Comparison of ENCODE assay signal across 11 cellular contexts in genomic region chr11:69442012-69442806, GRCh38. TPM values are rescaled to one million over a fixed set of nuclear protein-coding genes. Genes with fewer than 3 reads are reported as not detected.
A peak's percentile ranks its signal among the peaks of the same experiment; 100 is the strongest.
DNase-seq lines count a peak whose midpoint lies in the region; ATAC-seq, FAIRE-seq and TF ChIP-seq lines count a peak whose summit lies in the region.
"Had no signal": no experiment of that assay in that cellular context is flagged by ENCODE, and none has a peak within 500 bp of the region (broad histone marks: within the 10 kb centered on the region; RNA-seq: fewer than 3 reads in every experiment).

No MANE protein-coding gene starts in this region.

- H4K20me1 ChIP-seq in astrocyte (ENCODE audit: insufficient read depth, low read length): no peaks in the 10 kb centered on the region

- no peak for TF ChIP-seq EP300 in transverse colon (IDR thresholded peaks at IDR 0.05; ENCODE audit: low read depth)

- H3K9me3 Mint-ChIP-seq in activated CD4-positive, alpha-beta memory T cell treated with anti-CD3 and anti-CD28 coated beads for 36 hours: no peaks in the 10 kb centered on the region
- no peaks in the 10 kb centered on the region for H3K9me3 Mint-ChIP-seq in activated CD4-positive, alpha-beta memory T cell treated with anti-CD3 and anti-CD28 coated beads, Interleukin-2, amount 10 ng/mL, durations not matched to agents 7 days and 5 days
- no peaks in the 10 kb centered on the region for H3K9me3 Mint-ChIP-seq in astrocyte (ENCODE audit: unreplicated experiment)
- H3K9me3 Mint-ChIP-seq: activated CD4-positive, alpha-beta T cell treated with anti-CD3 and anti-CD28 coated beads, Interleukin-2, amount 10 ng/mL, durations not matched to agents 24 days and 14 days had no signal

- H2AFZ ChIP-seq in astrocyte (ENCODE audit: low read depth, low read length): peak overlapping the region; percentile 74

- no peak for TF ChIP-seq CTCF in astrocyte (IDR thresholded peaks at IDR 0.05; ENCODE audit: insufficient read depth, low read depth, low read length)
- TF ChIP-seq CTCF in left lung (IDR thresholded peaks at IDR 0.05): no peak
- no peak for TF ChIP-seq CTCF in transverse colon (IDR thresholded peaks at IDR 0.05)

- DNase-seq in activated CD4-positive, alpha-beta memory T cell treated with anti-CD3 and anti-CD28 coated beads for 36 hours: peak; percentile 39
- DNase-seq in activated CD4-positive, alpha-beta memory T cell treated with anti-CD3 and anti-CD28 coated beads, Interleukin-2, amount 10 ng/mL, durations not matched to agents 7 days and 5 days: no peak
- DNase-seq in astrocyte (ENCODE audit: low read depth): no peak
- DNase-seq in left lung: no peak
- no peak for DNase-seq in transverse colon
- DNase-seq in pons (ENCODE audit: low spot score): no peak
- no peak for DNase-seq in midbrain (lab: John Stamatoyannopoulos, UW)
- DNase-seq: activated CD4-positive, alpha-beta T cell treated with anti-CD3 and anti-CD28 coated beads, Interleukin-2, amount 10 ng/mL, durations not matched to agents 24 days and 14 days had no signal

- peak overlapping the region; percentile 80 for H3K4me2 ChIP-seq in astrocyte (ENCODE audit: low read length)

- no peaks in the 10 kb centered on the region for H3K36me3 Mint-ChIP-seq in activated CD4-positive, alpha-beta memory T cell treated with anti-CD3 and anti-CD28 coated beads for 36 hours
- no peaks in the 10 kb centered on the region for H3K36me3 Mint-ChIP-seq in activated CD4-positive, alpha-beta memory T cell treated with anti-CD3 and anti-CD28 coated beads, Interleukin-2, amount 10 ng/mL, durations not matched to agents 7 days and 5 days (ENCODE audit: low read depth)
- H3K36me3 Mint-ChIP-seq in astrocyte (ENCODE audit: low read depth, unreplicated experiment): no peaks in the 10 kb centered on the region

- no peak overlapping the region for H3K4me3 ChIP-seq in astrocyte (ENCODE audit: insufficient read depth, low read depth, low read length)
- no peak overlapping the region for H3K4me3 ChIP-seq in left lung
- no peak overlapping the region for H3K4me3 ChIP-seq in transverse colon

- FAIRE-seq in astrocyte (lab: Jason Lieb, UNC): peak; percentile 9

- H3K9me3 ChIP-seq in astrocyte (ENCODE audit: insufficient read depth, low read depth, low read length) (no peaks in the 10 kb centered on the region), left lung (no peaks in the 10 kb centered on the region), transverse colon (no peaks in the 10 kb centered on the region)

- no peaks in the 10 kb centered on the region for H3K36me3 ChIP-seq in astrocyte (ENCODE audit: insufficient read depth, low read length)
- H3K36me3 ChIP-seq in left lung: no peaks in the 10 kb centered on the region
- no peaks in the 10 kb centered on the region for H3K36me3 ChIP-seq in transverse colon

- peak overlapping the region; percentile 89 for H3K27ac ChIP-seq in astrocyte (ENCODE audit: low read depth, low read length)
- H3K27ac ChIP-seq in left lung: peak overlapping the region; percentile 78 to 79
- peak overlapping the region; percentile 71 to 81 (median 74) for H3K27ac ChIP-seq in transverse colon

- no peak overlapping the region for H3K4me3 Mint-ChIP-seq in activated CD4-positive, alpha-beta memory T cell treated with anti-CD3 and anti-CD28 coated beads for 36 hours
- no peak overlapping the region for H3K4me3 Mint-ChIP-seq in activated CD4-positive, alpha-beta memory T cell treated with anti-CD3 and anti-CD28 coated beads, Interleukin-2, amount 10 ng/mL, durations not matched to agents 7 days and 5 days
- H3K4me3 Mint-ChIP-seq in astrocyte (ENCODE audit: unreplicated experiment): no peak overlapping the region

- CTCF ChIA-PET in activated CD4-positive, alpha-beta memory T cell treated with anti-CD3 and anti-CD28 coated beads for 36 hours (lab: Charles Lee): interaction anchor here (0.7 to 1.0 kb wide), 3 partner anchors 13 to 341 kb away, joined by 3 read pairs; no protein-coding TSS in a partner anchor
- CTCF ChIA-PET in activated CD4-positive, alpha-beta memory T cell treated with anti-CD3 and anti-CD28 coated beads, Interleukin-2, amount 10 ng/mL, durations not matched to agents 7 days and 5 days (lab: Charles Lee): interaction anchor here (0.6 kb wide), 1 partner anchor 93 kb away, joined by 3 read pairs; no protein-coding TSS in a partner anchor

- H3K27me3 ChIP-seq in astrocyte (ENCODE audit: insufficient read depth, low read length) (no peaks in the 10 kb centered on the region), left lung (peaks cover 0 to 14% of the 10 kb centered on the region in 2 donors), transverse colon (no peaks in the 10 kb centered on the region)

- no peak overlapping the region for H3K27ac Mint-ChIP-seq in activated CD4-positive, alpha-beta memory T cell treated with anti-CD3 and anti-CD28 coated beads for 36 hours
- no peak overlapping the region for H3K27ac Mint-ChIP-seq in activated CD4-positive, alpha-beta memory T cell treated with anti-CD3 and anti-CD28 coated beads, Interleukin-2, amount 10 ng/mL, durations not matched to agents 7 days and 5 days
- peak overlapping the region; percentile 80 for H3K27ac Mint-ChIP-seq in astrocyte (ENCODE audit: unreplicated experiment)

- peaks cover 16% of the 10 kb centered on the region for H3K27me3 Mint-ChIP-seq in activated CD4-positive, alpha-beta memory T cell treated with anti-CD3 and anti-CD28 coated beads for 36 hours
- H3K27me3 Mint-ChIP-seq in activated CD4-positive, alpha-beta memory T cell treated with anti-CD3 and anti-CD28 coated beads, Interleukin-2, amount 10 ng/mL, durations not matched to agents 7 days and 5 days: peaks cover 2% of the 10 kb centered on the region
- H3K27me3 Mint-ChIP-seq in astrocyte (ENCODE audit: low read depth, unreplicated experiment): peaks cover 15% of the 10 kb centered on the region

- peaks cover 13% of the 10 kb centered on the region for H3K4me1 Mint-ChIP-seq in activated CD4-positive, alpha-beta memory T cell treated with anti-CD3 and anti-CD28 coated beads for 36 hours (ENCODE audit: low read depth)
- H3K4me1 Mint-ChIP-seq in activated CD4-positive, alpha-beta memory T cell treated with anti-CD3 and anti-CD28 coated beads, Interleukin-2, amount 10 ng/mL, durations not matched to agents 7 days and 5 days: peaks cover 9% of the 10 kb centered on the region
- peaks cover 29% of the 10 kb centered on the region for H3K4me1 Mint-ChIP-seq in astrocyte (ENCODE audit: low read depth, unreplicated experiment)

- intact Hi-C loops in activated CD4-positive, alpha-beta memory T cell treated with anti-CD3 and anti-CD28 coated beads for 36 hours (cut with micrococcal nuclease): loop anchor here (2.0 kb wide), 1 partner anchor 15 kb away; no protein-coding TSS in a partner anchor
- intact Hi-C loops in left lung (cut with DNase I) (loop anchor here in 1 of 2 donors (10.0 kb wide), 1 partner anchor 147 kb away; the partner anchor contains the start of gene MYEOV), transverse colon (cut with DNase I; ENCODE audit: low total_unique reads) (no loop called here)

- peak overlapping the region; percentile 59 for H3K9ac ChIP-seq in astrocyte (ENCODE audit: low read length)

- H3K79me2 ChIP-seq in astrocyte (ENCODE audit: insufficient read depth, low read length): no peaks in the 10 kb centered on the region

- POLR2A ChIA-PET in activated CD4-positive, alpha-beta memory T cell treated with anti-CD3 and anti-CD28 coated beads for 36 hours (lab: Charles Lee): interaction anchor here (1.5 kb wide), 1 partner anchor 232 kb away, joined by 3 read pairs; the partner anchor contains the start of gene LTO1
- POLR2A ChIA-PET in activated CD4-positive, alpha-beta memory T cell treated with anti-CD3 and anti-CD28 coated beads, Interleukin-2, amount 10 ng/mL, durations not matched to agents 7 days and 5 days (lab: Charles Lee): no interaction called here

- WGBS in transverse colon (ENCODE audit: low coverage in 1 of 2), 2 donors: 79% methylated on average over 10 of the region's 10 CpGs; no CpG with 5 or more reads in 1 of the 2 donors

- ATAC-seq in left lung (no peak), HG02623 (IDR thresholded peaks at IDR 0.05; ENCODE audit: unreplicated experiment) (no peak)

- in situ Hi-C loops in transverse colon (cut with MboI; ENCODE audit: low pct_ligation_motif_present in 1 of 4, low pct_unique_long_range_greater_than_20kb in 1 of 4, low sequenced_read_pairs in 3 of 4): loop anchor here in 1 of 4 donors (25.0 kb wide), 1 partner anchor 195 kb away; the partner anchor contains the start of gene CCND1

- H3K4me1 ChIP-seq in astrocyte (ENCODE audit: insufficient read depth, low read length) (peaks cover 44% of the 10 kb centered on the region), left lung (peaks cover 29 to 34% of the 10 kb centered on the region in 2 donors), transverse colon (peaks cover 17 to 26% (median 21%) of the 10 kb centered on the region in 4 donors)

- TF ChIP-seq POLR2A in transverse colon (IDR thresholded peaks at IDR 0.05): no peak

RNA-seq across cellular contexts. Expression of gene LINC01488, which starts 39.3 kb away (rescaled TPM):
- total RNA-seq in activated CD4-positive, alpha-beta memory T cell treated with anti-CD3 and anti-CD28 coated beads for 36 hours: not detected
- total RNA-seq in activated CD4-positive, alpha-beta memory T cell treated with anti-CD3 and anti-CD28 coated beads, Interleukin-2, amount 10 ng/mL, durations not matched to agents 7 days and 5 days: not detected
- total RNA-seq in astrocyte (not detected in 2 replicates), left lung (not detected), transverse colon (not detected)
- total RNA-seq: activated CD4-positive, alpha-beta T cell treated with anti-CD3 and anti-CD28 coated beads, Interleukin-2, amount 10 ng/mL, durations not matched to agents 24 days and 14 days; glomerular endothelial cell; omental fat pad had no signal
